28 cellular contexts compared by ENCODE assay signal in genomic region chr16:71172808-71173207, GRCh38. TPM values are rescaled to one million over a fixed set of nuclear protein-coding genes. Genes with fewer than 3 reads are reported as not detected.
"Had no signal": no experiment of that assay in that cellular context is flagged by ENCODE, and none has a peak within 500 bp of the region (broad histone marks: within the 10 kb centered on the region; RNA-seq: fewer than 3 reads in every experiment).

No MANE protein-coding gene starts in this region.

- ATAC-seq: foreskin keratinocyte; gastroesophageal sphincter; heart left ventricle; left lung; lower lobe of right lung; naive thymus-derived CD8-positive, alpha-beta T cell; psoas muscle; right lobe of liver had no signal

- H3K9me3 ChIP-seq: colonic mucosa, left lung, lower lobe of right lung, ovary, psoas muscle, right lobe of liver, stomach, thyroid gland, upper lobe of left lung had no signal

- H3K4me1 ChIP-seq: colonic mucosa, esophagus muscularis mucosa, foreskin keratinocyte, gastroesophageal sphincter, left lung, lower lobe of right lung, psoas muscle, right lobe of liver, stomach, thyroid gland, upper lobe of left lung had no signal

- H3K27me3 ChIP-seq: colonic mucosa, foreskin keratinocyte, gastroesophageal sphincter, left lung, ovary, right lobe of liver, thyroid gland, upper lobe of left lung had no signal

- H3K27ac ChIP-seq: colonic mucosa, esophagus muscularis mucosa, foreskin keratinocyte, gastroesophageal sphincter, heart left ventricle, hepatocyte, left lung, lower lobe of right lung, ovary, psoas muscle, right lobe of liver, stomach, thyroid gland, upper lobe of left lung had no signal

- DNase-seq: colonic mucosa; effector CD8-positive, alpha-beta T cell; endodermal cell; foreskin keratinocyte; kidney; left lung; lower lobe of right lung; naive thymus-derived CD8-positive, alpha-beta T cell; nephron progenitor cell; nucleus accumbens; ovary; posterior cingulate gyrus; psoas muscle; right lobe of liver; small intestine; stimulated activated CD4-positive, alpha-beta T cell treated with anti-CD3 and anti-CD28 coated beads, Interleukin-15, amount 100 ng/mL, for 24 hours; stimulated activated CD4-positive, alpha-beta T cell treated with anti-CD3 and anti-CD28 coated beads, Interleukin-4, amount 100 ng/mL, for 1 hour; stimulated activated CD8-positive, alpha-beta memory T cell treated with anti-CD3 and anti-CD28 coated beads, Interleukin-4, amount 100 ng/mL, for 48 hours; stimulated activated naive CD4-positive, alpha-beta T cell; stomach; thyroid gland; upper lobe of left lung had no signal

- H3K4me3 ChIP-seq: colonic mucosa, esophagus muscularis mucosa, gastroesophageal sphincter, heart left ventricle, hepatocyte, left lung, lower lobe of right lung, ovary, psoas muscle, right lobe of liver, stomach, thyroid gland, upper lobe of left lung had no signal

- H3K36me3 ChIP-seq: colonic mucosa, esophagus muscularis mucosa, gastroesophageal sphincter, heart left ventricle, left lung, lower lobe of right lung, ovary, right lobe of liver, stomach, thyroid gland, upper lobe of left lung had no signal

RNA-seq across cellular contexts. Expression of gene HYDIN, which starts 57.7 kb away (rescaled TPM):
- total RNA-seq: chondrocyte; endothelial cell of umbilical vein; naive thymus-derived CD8-positive, alpha-beta T cell had no signal
- polyA plus RNA-seq: endothelial cell of umbilical vein; naive thymus-derived CD8-positive, alpha-beta T cell had no signal
